In genomic region chr5:132866342-132867045, GRCh38 we compare ENCODE assay signal across 1 cellular context.
TF ChIP-seq lines count a peak whose summit lies in the region.

Gene GDF9, minus strand, starts transcription at chr5:132866469. Its CDS starts 1,936 bp downstream, at chr5:132864533.
Gene UQCRQ, plus strand, starts transcription at chr5:132866642. Its CDS starts 240 bp downstream, at chr5:132866882.

TF ChIP-seq in HepG2, 621 proteins besides CTCF, POLR2A, EP300 and RAD21 (continued from another document and continues in another):
- no peak for TF ChIP-seq RFX5 (IDR thresholded peaks at IDR 0.05; ENCODE audit: low read depth, low read length)
- no peak for TF ChIP-seq ZEB1 (IDR thresholded peaks at IDR 0.05; ENCODE audit: insufficient replicate concordance, low read depth)
- TF ChIP-seq PLRG1 (conservative IDR thresholded peaks at IDR 0.05): no peak
- no peak for TF ChIP-seq FOXA1 (IDR thresholded peaks at IDR 0.05)
- TF ChIP-seq FOXA1 (CRISPR knock-in tag; IDR thresholded peaks at IDR 0.05): no peak; the same call in 1 of the 2 replicates
- no peak; the same call in 1 of the 2 replicates for TF ChIP-seq THAP8 (CRISPR knock-in tag; IDR thresholded peaks at IDR 0.05; ENCODE audit: borderline replicate concordance)
- peak; percentile 58 for TF ChIP-seq ATF2 (CRISPR knock-in tag; IDR thresholded peaks at IDR 0.05)
- TF ChIP-seq DRAP1 (CRISPR knock-in tag; IDR thresholded peaks at IDR 0.05): peak; percentile 93
- peak; percentile 92 for TF ChIP-seq ARID4A (CRISPR knock-in tag; IDR thresholded peaks at IDR 0.05; ENCODE audit: borderline replicate concordance)
- TF ChIP-seq REL (CRISPR knock-in tag; conservative IDR thresholded peaks at IDR 0.05): peak; percentile 50; the same call in 1 of the 2 replicates
- peak; percentile 79 for TF ChIP-seq CEBPG (CRISPR knock-in tag; IDR thresholded peaks at IDR 0.05)
- 0 out of 2 replicates have a peak, but pooled peaks have one; percentile 29 for TF ChIP-seq GTF2F1 (IDR thresholded peaks at IDR 0.05; ENCODE audit: low read length)
- TF ChIP-seq CCAR2 (optimal IDR thresholded peaks at IDR 0.05; ENCODE audit: low read depth, low read length): no peak
- peak; percentile 67; the same call in 1 of the 2 replicates for TF ChIP-seq ZNF768 (CRISPR knock-in tag; IDR thresholded peaks at IDR 0.05)
- TF ChIP-seq ZBTB10 (CRISPR knock-in tag; IDR thresholded peaks at IDR 0.05; ENCODE audit: borderline replicate concordance): 0 out of 2 replicates have a peak, but pooled peaks have one; percentile 29
- TF ChIP-seq ZNF710 (CRISPR knock-in tag; IDR thresholded peaks at IDR 0.05; ENCODE audit: borderline replicate concordance): peak; percentile 63; the same call in 1 of the 2 replicates
- no peak for TF ChIP-seq TEAD2 (CRISPR knock-in tag; IDR thresholded peaks at IDR 0.05)
- no peak for TF ChIP-seq CBFB (CRISPR knock-in tag; IDR thresholded peaks at IDR 0.05)
- no peak; the same call in 1 of the 2 replicates for TF ChIP-seq ZNF160 (CRISPR knock-in tag; IDR thresholded peaks at IDR 0.05)
- TF ChIP-seq PHF8 (CRISPR knock-in tag; IDR thresholded peaks at IDR 0.05): peak; percentile 86
- TF ChIP-seq ATF3 (CRISPR knock-in tag; IDR thresholded peaks at IDR 0.05): no peak
- TF ChIP-seq TOPORS (CRISPR knock-in tag; IDR thresholded peaks at IDR 0.05): peak; percentile 69; the same call in 1 of the 2 replicates
- no peak for TF ChIP-seq PBX2 (CRISPR knock-in tag; IDR thresholded peaks at IDR 0.05)
- peak; percentile 66; the same call in 1 of the 2 replicates for TF ChIP-seq ZNF569 (CRISPR knock-in tag; IDR thresholded peaks at IDR 0.05; ENCODE audit: borderline replicate concordance)
- TF ChIP-seq FIP1L1 (IDR thresholded peaks at IDR 0.05; ENCODE audit: borderline replicate concordance, insufficient read depth, low read depth, low read length): no peak; the same call in 1 of the 2 replicates
- TF ChIP-seq TFDP2 (CRISPR knock-in tag; IDR thresholded peaks at IDR 0.05): no peak; the same call in 1 of the 2 replicates
- TF ChIP-seq ZNF234 (CRISPR knock-in tag; conservative IDR thresholded peaks at IDR 0.05): no peak
- TF ChIP-seq TCF7 (IDR thresholded peaks at IDR 0.05; ENCODE audit: low read depth): no peak
- TF ChIP-seq IRF2 (CRISPR knock-in tag; IDR thresholded peaks at IDR 0.05): peak; percentile 86
- no peak for TF ChIP-seq ZNF180 (CRISPR knock-in tag; IDR thresholded peaks at IDR 0.05; ENCODE audit: borderline replicate concordance, low read depth)
- TF ChIP-seq ZNF747 (CRISPR knock-in tag; IDR thresholded peaks at IDR 0.05; ENCODE audit: borderline replicate concordance): peak; percentile 72; the same call in 1 of the 2 replicates
- TF ChIP-seq MED13 (CRISPR knock-in tag; IDR thresholded peaks at IDR 0.05): 0 out of 2 replicates have a peak, but pooled peaks have one; percentile 68
- TF ChIP-seq ZBTB8A (CRISPR knock-in tag; IDR thresholded peaks at IDR 0.05; ENCODE audit: borderline replicate concordance, low read depth): peak; percentile 96
- no peak; the same call in 1 of the 2 replicates for TF ChIP-seq MYC (CRISPR knock-in tag; IDR thresholded peaks at IDR 0.05; ENCODE audit: borderline replicate concordance)
- TF ChIP-seq JARID2 (CRISPR knock-in tag; IDR thresholded peaks at IDR 0.05; ENCODE audit: insufficient replicate concordance): no peak
- no peak for TF ChIP-seq ZNF580 (CRISPR knock-in tag; IDR thresholded peaks at IDR 0.05; ENCODE audit: borderline replicate concordance, low read depth)
- TF ChIP-seq EZH2 (conservative IDR thresholded peaks at IDR 0.05; ENCODE audit: low read depth, low read length): no peak
- TF ChIP-seq NR0B2 (CRISPR knock-in tag; IDR thresholded peaks at IDR 0.05): 0 out of 2 replicates have a peak, but pooled peaks have one; percentile 37
- TF ChIP-seq PHF21A (CRISPR knock-in tag; IDR thresholded peaks at IDR 0.05): peak; percentile 93
- TF ChIP-seq ZNF674 (CRISPR knock-in tag; IDR thresholded peaks at IDR 0.05; ENCODE audit: low read depth): 0 out of 2 replicates have a peak, but pooled peaks have one; percentile 63
- TF ChIP-seq RXRB (CRISPR knock-in tag; IDR thresholded peaks at IDR 0.05; ENCODE audit: borderline replicate concordance): peak; percentile 88
- TF ChIP-seq NR2C2 (CRISPR knock-in tag; IDR thresholded peaks at IDR 0.05; ENCODE audit: borderline replicate concordance): peak; percentile 93
- TF ChIP-seq ZNF558 (CRISPR knock-in tag; IDR thresholded peaks at IDR 0.05; ENCODE audit: borderline replicate concordance): peak; percentile 35; the same call in 1 of the 2 replicates
- peak; percentile 36; the same call in 1 of the 2 replicates for TF ChIP-seq ZNF563 (CRISPR knock-in tag; IDR thresholded peaks at IDR 0.05)
- no peak for TF ChIP-seq SOX6 (IDR thresholded peaks at IDR 0.05)
- TF ChIP-seq SOX6 (CRISPR knock-in tag; IDR thresholded peaks at IDR 0.05): peak; percentile 88
- peak; percentile 82; a peak in 3 of 4 replicates for TF ChIP-seq HMGXB4 (CRISPR knock-in tag; IDR thresholded peaks at IDR 0.05; ENCODE audit: borderline replicate concordance in 1 of 2, low read depth in 1 of 2)
- TF ChIP-seq SMAD3 (CRISPR knock-in tag; IDR thresholded peaks at IDR 0.05): peak; percentile 32; the same call in 1 of the 2 replicates
